In the genomic region with DNA sequence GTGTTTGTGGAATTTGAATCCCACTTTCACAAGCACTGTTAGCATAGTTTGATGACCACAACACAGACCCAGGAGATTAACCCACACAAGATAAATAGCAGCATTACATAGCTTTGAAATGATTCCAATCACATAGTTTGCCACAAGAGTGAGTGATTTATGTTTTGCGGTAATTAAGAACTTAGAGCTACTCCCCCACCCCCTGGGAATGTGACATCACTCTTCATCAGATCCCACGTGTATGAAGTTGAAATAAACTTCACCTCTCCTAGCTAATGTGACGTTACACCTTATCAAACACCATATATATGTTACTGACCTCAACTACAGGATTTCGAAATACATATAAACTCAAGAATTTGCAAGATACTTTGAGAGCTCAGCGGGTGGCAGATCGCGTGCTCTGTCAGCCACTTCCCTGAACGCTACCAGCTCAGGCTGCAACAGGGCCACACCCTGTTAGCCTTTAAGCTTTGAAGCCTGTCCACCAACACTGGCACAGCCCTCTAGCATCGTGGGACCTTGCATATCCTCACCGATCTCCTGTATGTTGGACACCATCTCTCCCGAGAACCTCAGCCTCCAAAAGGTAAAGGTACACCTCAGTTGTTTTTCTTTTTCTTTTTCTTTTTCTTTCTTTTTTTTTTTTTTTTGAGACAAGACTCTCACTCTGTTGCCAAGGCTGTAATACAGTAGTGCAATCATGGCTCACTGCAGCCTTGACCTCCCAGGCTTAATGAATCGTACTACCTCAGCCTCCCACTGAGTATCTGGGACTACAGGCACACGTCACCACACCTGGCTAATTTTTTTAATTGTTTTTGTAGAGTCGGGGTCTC, we compare ENCODE assay signal across 8 cellular contexts. TPM values are rescaled to one million over a fixed set of nuclear protein-coding genes. Genes with fewer than 3 reads are reported as not detected.
DNase-seq lines count a peak whose midpoint lies in the region; ATAC-seq and TF ChIP-seq lines count a peak whose summit lies in the region.

No MANE protein-coding gene starts in this region.

- peaks cover 29% of the 10 kb centered on the region for H3K4me1 Mint-ChIP-seq in GM23338
- peaks cover 6 to 10% of the 10 kb centered on the region in 2 donors for H3K4me1 Mint-ChIP-seq in stimulated activated naive B cell treated with anti-CD40 and anti-IgM and Interleukin-4, amounts not matched to agents 10 μg/mL and 1 μg/mL and 100 μg/mL, for 72 hours

- TF ChIP-seq CTCF in GM23338 (conservative IDR thresholded peaks at IDR 0.05; ENCODE audit: low read depth in 2 of 2) = no peak
- TF ChIP-seq CTCF in fibroblast of pulmonary artery (IDR thresholded peaks at IDR 0.05; ENCODE audit: low read length, missing control alignments) = no peak

- H3K27ac Mint-ChIP-seq in GM23338 = no peak overlapping the region
- no peak overlapping the region for H3K27ac Mint-ChIP-seq in stimulated activated naive B cell treated with anti-CD40 and anti-IgM and Interleukin-4, amounts not matched to agents 10 μg/mL and 1 μg/mL and 100 μg/mL, for 72 hours

- peaks cover 10% of the 10 kb centered on the region; the same call in 1 of the 2 replicates for H3F3A ChIP-seq in GM23338 (replicated peaks; ENCODE audit: low read depth)

- peaks cover 26% of the 10 kb centered on the region for H3K79me2 ChIP-seq in GM23338 (replicated peaks; ENCODE audit: insufficient read depth)

- peaks cover 30% of the 10 kb centered on the region for H3K4me1 ChIP-seq in GM23338 (ENCODE audit: insufficient read depth)
- H3K4me1 ChIP-seq in SJCRH30 = peaks cover 7% of the 10 kb centered on the region

- H3K27me3 ChIP-seq in GM23338 (ENCODE audit: insufficient read depth) = no peaks in the 10 kb centered on the region
- no peaks in the 10 kb centered on the region for H3K27me3 ChIP-seq in SJCRH30

- peak overlapping the region; percentile 82 for H2AFZ ChIP-seq in GM23338

- no peaks in the 10 kb centered on the region for H3K9me3 ChIP-seq in SJCRH30 (replicated peaks)

- ATAC-seq in GM23338 (no peak), HG03280 (IDR thresholded peaks at IDR 0.05; ENCODE audit: unreplicated experiment) (no peak), HG02571 (IDR thresholded peaks at IDR 0.05; ENCODE audit: unreplicated experiment) (no peak)
- ATAC-seq in stimulated activated naive B cell treated with anti-CD40 and anti-IgM and Interleukin-4, amounts not matched to agents 10 μg/mL and 1 μg/mL and 100 μg/mL, for 72 hours (replicated peaks) = no peak

- H3K9me2 ChIP-seq in GM23338 (ENCODE audit: insufficient read depth) = no peaks in the 10 kb centered on the region

- peak overlapping the region; percentile 61 for H3K4me3 Mint-ChIP-seq in GM23338
- H3K4me3 Mint-ChIP-seq in stimulated activated naive B cell treated with anti-CD40 and anti-IgM and Interleukin-4, amounts not matched to agents 10 μg/mL and 1 μg/mL and 100 μg/mL, for 72 hours = peak overlapping the region; percentile 24 to 29

- no peaks in the 10 kb centered on the region for H3K9me3 Mint-ChIP-seq in GM23338
- H3K9me3 Mint-ChIP-seq in stimulated activated naive B cell treated with anti-CD40 and anti-IgM and Interleukin-4, amounts not matched to agents 10 μg/mL and 1 μg/mL and 100 μg/mL, for 72 hours = no peaks in the 10 kb centered on the region

- H3K36me3 Mint-ChIP-seq in GM23338 (ENCODE audit: low read depth) = no peaks in the 10 kb centered on the region; the same call in 2 of the 3 replicates
- no peaks in the 10 kb centered on the region for H3K36me3 Mint-ChIP-seq in stimulated activated naive B cell treated with anti-CD40 and anti-IgM and Interleukin-4, amounts not matched to agents 10 μg/mL and 1 μg/mL and 100 μg/mL, for 72 hours

- peaks cover 15% of the 10 kb centered on the region for H4K20me1 ChIP-seq in GM23338 (replicated peaks; ENCODE audit: insufficient read depth)

- peak overlapping the region; percentile 70 for H3K4me3 ChIP-seq in GM23338
- H3K4me3 ChIP-seq in SJCRH30 = peak overlapping the region; percentile 87
- H3K4me3 ChIP-seq in fibroblast of pulmonary artery (replicated peaks; ENCODE audit: low read depth, low read length) = no peak overlapping the region

- H3K27me3 Mint-ChIP-seq in GM23338 (ENCODE audit: insufficient read depth, low read depth, poor library complexity) = no peaks in the 10 kb centered on the region
- H3K27me3 Mint-ChIP-seq in stimulated activated naive B cell treated with anti-CD40 and anti-IgM and Interleukin-4, amounts not matched to agents 10 μg/mL and 1 μg/mL and 100 μg/mL, for 72 hours = peaks cover 8 to 15% of the 10 kb centered on the region in 2 donors

- DNase-seq in A172 (ENCODE audit: low spot score) (peak; percentile 93), GM23338 (ENCODE audit: low spot score) (peak; percentile 50), SJCRH30 (peak; percentile 41 to 62), fibroblast of pulmonary artery (ENCODE audit: low read depth) (peak; percentile 75), inferior parietal cortex (ENCODE audit: extremely low spot score) (no peak)
- DNase-seq in stimulated activated naive B cell treated with anti-CD40 and anti-IgM and Interleukin-4, amounts not matched to agents 10 μg/mL and 1 μg/mL and 100 μg/mL, for 72 hours = no peak

- H3K36me3 ChIP-seq in GM23338 (ENCODE audit: insufficient read depth) (no peaks in the 10 kb centered on the region), SJCRH30 (no peaks in the 10 kb centered on the region)

- H3K27ac ChIP-seq in GM23338 (ENCODE audit: low read depth) (no peak overlapping the region), SJCRH30 (no peak overlapping the region)

- peak overlapping the region; percentile 76 for H3K4me2 ChIP-seq in GM23338

TF ChIP-seq in GM23338, 12 proteins besides CTCF, POLR2A, EP300 and RAD21:
- TF ChIP-seq NANOG (IDR thresholded peaks at IDR 0.05; ENCODE audit: borderline replicate concordance) (no peak), CREB1 (CRISPR knock-in tag; IDR thresholded peaks at IDR 0.05; ENCODE audit: low read depth) (0 out of 2 replicates have a peak, but pooled peaks have one; percentile 17)

RNA-seq across cellular contexts. Expression of gene AGTPBP1, which starts 1.8 kb away (rescaled TPM):
- total RNA-seq in A172 (2014; rRNA removed; shearing (Covaris generic)) = 6.4 and 9.8 TPM in 2 replicates
- total RNA-seq in GM23338 (2014; rRNA removed; shearing (Covaris generic)) = 58.0 and 65.0 TPM in 2 replicates
- 31.4 and 32.0 TPM in 2 replicates for polyA plus RNA-seq in GM23338 (2016; fragmentation: Nextera tagmentation; extraction: Ambion mirVana)
- 31.6 and 34.4 TPM in 2 replicates for total RNA-seq in SJCRH30 (2014; rRNA removed; shearing (Covaris generic))

Comparison
In these comparisons a context has a peak if more than half of its experiments do, and no peak if none do; other contexts are left out.
1. DNase-seq: peak in A172 (single experiment), GM23338 (single experiment), SJCRH30 (2 of 2) and fibroblast of pulmonary artery (single experiment); none in stimulated activated naive B cell treated with anti-CD40 and anti-IgM and Interleukin-4, amounts not matched to agents 10 μg/mL and 1 μg/mL and 100 μg/mL, for 72 hours (single experiment) and inferior parietal cortex (single experiment).